In genomic region chr5:56309262-56309826, GRCh38 we compare ENCODE assay signal across 19 cellular contexts.
DNase-seq lines count a peak whose midpoint lies in the region; TF ChIP-seq lines count a peak whose summit lies in the region.
"Had no signal": no experiment of that assay in that cellular context is flagged by ENCODE, and none has a peak within 500 bp of the region (broad histone marks: within the 10 kb centered on the region; RNA-seq: fewer than 3 reads in every experiment).

No MANE protein-coding gene starts in this region.

- H3F3A ChIP-seq in SK-N-SH (replicated peaks; ENCODE audit: insufficient read depth) (peaks cover 9% of the 10 kb centered on the region), smooth muscle cell (ENCODE audit: low read depth) (peaks cover 30% of the 10 kb centered on the region)

- no peak overlapping the region for H3K4me3 Mint-ChIP-seq in activated CD4-positive, alpha-beta T cell treated with anti-CD3 and anti-CD28 coated beads, Interleukin-2, amount 10 ng/mL, durations not matched to agents 7 days and 5 days
- H3K4me3 Mint-ChIP-seq: B cell had no signal

- no peak overlapping the region for H3K27ac Mint-ChIP-seq in activated CD4-positive, alpha-beta T cell treated with anti-CD3 and anti-CD28 coated beads, Interleukin-2, amount 10 ng/mL, durations not matched to agents 7 days and 5 days
- H3K27ac Mint-ChIP-seq: B cell had no signal

- TF ChIP-seq EP300 in SK-N-SH (IDR thresholded peaks at IDR 0.05; ENCODE audit: borderline replicate concordance in 1 of 2, low read depth in 1 of 2, low read length in 1 of 2) = no peak; a peak in 1 of 4 replicates

- H3K9me3 ChIP-seq in SK-N-SH (no peaks in the 10 kb centered on the region), adipocyte (ENCODE audit: control insufficient read depth, low read length) (peaks cover 10% of the 10 kb centered on the region), smooth muscle cell (replicated peaks; ENCODE audit: low read depth) (no peaks in the 10 kb centered on the region)
- H3K9me3 ChIP-seq: SJCRH30 had no signal

- no peaks in the 10 kb centered on the region for H3K27me3 Mint-ChIP-seq in activated CD4-positive, alpha-beta T cell treated with anti-CD3 and anti-CD28 coated beads, Interleukin-2, amount 10 ng/mL, durations not matched to agents 7 days and 5 days
- H3K27me3 Mint-ChIP-seq: B cell; CD4-positive, alpha-beta memory T cell had no signal

- DNase-seq in SK-N-SH = no peak
- DNase-seq in adipocyte (ENCODE audit: low read depth) = peak; percentile 23
- peak; percentile 40 for DNase-seq in iris pigment epithelial cell (ENCODE audit: low read depth)
- DNase-seq in smooth muscle cell (lab: John Stamatoyannopoulos, UW; ENCODE audit: unreplicated experiment) = no peak
- DNase-seq in stimulated activated CD4-positive, alpha-beta T cell treated with anti-CD3 and anti-CD28 coated beads, Interleukin-2, amount 100 ng/mL, for 24 hours = no peak
- DNase-seq in activated CD4-positive, alpha-beta T cell treated with anti-CD3 and anti-CD28 coated beads for 4 hours = no peak
- no peak for DNase-seq in activated CD4-positive, alpha-beta T cell treated with anti-CD3 and anti-CD28 coated beads, Interleukin-2, amount 10 ng/mL, durations not matched to agents 7 days and 5 days
- DNase-seq: CD4-positive, alpha-beta memory T cell; DND-41; GF-D8; GM23248; HCEC 1CT; NCI-H1436; NCI-H2029 treated with DMSO at 0.1 percent for 48 hours; NCI-H2171 treated with DMSO at 0.1 percent for 48 hours; NCI-H774; PC-9; SJCRH30 had no signal

- peak overlapping the region; percentile 70 to 98; a peak in 3 of 4 replicates for H3K27ac ChIP-seq in SK-N-SH (ENCODE audit: low read depth in 2 of 2, low read length in 1 of 2)
- H3K27ac ChIP-seq in smooth muscle cell (ENCODE audit: low read depth) = no peak overlapping the region
- H3K27ac ChIP-seq: GM23248, PC-9, SJCRH30 had no signal

- POLR2A ChIA-PET in SK-N-SH (lab: Yijun Ruan, JAX) = no interaction called here
- POLR2A ChIA-PET in activated CD4-positive, alpha-beta T cell treated with anti-CD3 and anti-CD28 coated beads, Interleukin-2, amount 10 ng/mL, durations not matched to agents 7 days and 5 days (lab: Charles Lee) = no interaction called here

- H3K36me3 Mint-ChIP-seq in activated CD4-positive, alpha-beta T cell treated with anti-CD3 and anti-CD28 coated beads, Interleukin-2, amount 10 ng/mL, durations not matched to agents 7 days and 5 days (ENCODE audit: low read depth) = peaks cover 9% of the 10 kb centered on the region

- H3K79me2 ChIP-seq in SK-N-SH (ENCODE audit: insufficient read depth) = no peaks in the 10 kb centered on the region
- no peaks in the 10 kb centered on the region for H3K79me2 ChIP-seq in smooth muscle cell (ENCODE audit: low read depth)

- H3K4me3 ChIP-seq in SK-N-SH (ENCODE audit: low read depth in 2 of 2, low read length in 1 of 2) (no peak overlapping the region), adipocyte (ENCODE audit: low read length) (no peak overlapping the region), smooth muscle cell (no peak overlapping the region)
- H3K4me3 ChIP-seq: GM23248, PC-9, SJCRH30 had no signal

- CTCF ChIA-PET in SK-N-SH (lab: Yijun Ruan, JAX) = interaction anchor here (2.0 kb wide), 1 partner anchor 39 kb away, joined by 6 read pairs; no protein-coding TSS in a partner anchor
- CTCF ChIA-PET in activated CD4-positive, alpha-beta T cell treated with anti-CD3 and anti-CD28 coated beads, Interleukin-2, amount 10 ng/mL, durations not matched to agents 7 days and 5 days (lab: Charles Lee) = interaction anchor here (1.2 kb wide), 2 partner anchors 9 to 517 kb away, joined by 3 read pairs; no protein-coding TSS in a partner anchor

- 76% methylated on average over 2 of the region's 2 CpGs for WGBS in SK-N-SH (ENCODE audit: low lambda C conversion rate)
- 84% methylated on average over 2 of the region's 2 CpGs for WGBS in smooth muscle cell (ENCODE audit: low lambda C conversion rate)

- H3K9ac ChIP-seq in SK-N-SH (no peak overlapping the region), adipocyte (ENCODE audit: low read length) (no peak overlapping the region), smooth muscle cell (ENCODE audit: low read depth) (no peak overlapping the region)
- H3K9ac ChIP-seq: GM23248 had no signal

- TF ChIP-seq CTCF in SK-N-SH (IDR thresholded peaks at IDR 0.05) (no peak), smooth muscle cell (IDR thresholded peaks at IDR 0.05; ENCODE audit: borderline replicate concordance, insufficient read depth, poor library complexity, severe bottlenecking) (no peak)

- H4K20me1 ChIP-seq in SK-N-SH (ENCODE audit: insufficient read depth) (no peaks in the 10 kb centered on the region), smooth muscle cell (ENCODE audit: low read depth) (no peaks in the 10 kb centered on the region)

- H2AFZ ChIP-seq in SK-N-SH (ENCODE audit: low read depth) (no peak overlapping the region), smooth muscle cell (ENCODE audit: low read depth) (no peak overlapping the region)
- H2AFZ ChIP-seq: GM23248, PC-9 had no signal

- H3K36me3 ChIP-seq in SK-N-SH (replicated peaks in 1 of 2; ENCODE audit: control insufficient read depth in 1 of 2, insufficient read depth in 2 of 2, low read length in 1 of 2) (no peaks in the 10 kb centered on the region), adipocyte (ENCODE audit: control insufficient read depth, insufficient read depth, low read length, severe bottlenecking) (no peaks in the 10 kb centered on the region), smooth muscle cell (ENCODE audit: low read depth) (no peaks in the 10 kb centered on the region)
- H3K36me3 ChIP-seq: SJCRH30 had no signal

- peaks cover 18% of the 10 kb centered on the region for H3K9me3 Mint-ChIP-seq in activated CD4-positive, alpha-beta T cell treated with anti-CD3 and anti-CD28 coated beads, Interleukin-2, amount 10 ng/mL, durations not matched to agents 7 days and 5 days

- H3K4me2 ChIP-seq in SK-N-SH (peak overlapping the region; percentile 33; the same call in 1 of the 2 replicates), smooth muscle cell (peak overlapping the region; percentile 48)
- H3K4me2 ChIP-seq: PC-9 had no signal

- no peak for TF ChIP-seq RAD21 in SK-N-SH (IDR thresholded peaks at IDR 0.05; ENCODE audit: low read length)

- no peaks in the 10 kb centered on the region for H3K9me2 ChIP-seq in SK-N-SH

- peaks cover 2% of the 10 kb centered on the region for H3K4me1 Mint-ChIP-seq in activated CD4-positive, alpha-beta T cell treated with anti-CD3 and anti-CD28 coated beads, Interleukin-2, amount 10 ng/mL, durations not matched to agents 7 days and 5 days

- H3K27me3 ChIP-seq in SK-N-SH (ENCODE audit: insufficient read depth) (no peaks in the 10 kb centered on the region), adipocyte (replicated peaks; ENCODE audit: control insufficient read depth, insufficient read depth, low read length) (peaks cover 13% of the 10 kb centered on the region), smooth muscle cell (ENCODE audit: low read depth) (no peaks in the 10 kb centered on the region)
- H3K27me3 ChIP-seq: SJCRH30 had no signal

- H3K4me1 ChIP-seq in SK-N-SH (ENCODE audit: control insufficient read depth in 1 of 2, insufficient read depth in 2 of 2, low read depth in 1 of 2, low read length in 1 of 2) (peaks cover 9 to 35% of the 10 kb centered on the region in 2 experiments), adipocyte (ENCODE audit: control insufficient read depth, insufficient read depth, low read length) (no peaks in the 10 kb centered on the region), smooth muscle cell (ENCODE audit: low read depth) (peaks cover 11% of the 10 kb centered on the region)
- H3K4me1 ChIP-seq: SJCRH30 had no signal

TF ChIP-seq in SK-N-SH, 30 proteins besides CTCF, POLR2A, EP300 and RAD21 (continues in another document):
- TF ChIP-seq JUND (IDR thresholded peaks at IDR 0.05) (peak; percentile 27; the same call in 1 of the 2 replicates), FOSL2 (IDR thresholded peaks at IDR 0.05; ENCODE audit: borderline replicate concordance, low read depth) (no peak; the same call in 1 of the 2 replicates), RXRA (IDR thresholded peaks at IDR 0.05; ENCODE audit: borderline replicate concordance, low read depth) (no peak), ZBTB33 (IDR thresholded peaks at IDR 0.05; ENCODE audit: borderline replicate concordance, low read depth) (no peak), NFIC (IDR thresholded peaks at IDR 0.05; ENCODE audit: borderline replicate concordance) (no peak), FOXJ3 (CRISPR knock-in tag; IDR thresholded peaks at IDR 0.05) (no peak), MEF2A (IDR thresholded peaks at IDR 0.05; ENCODE audit: borderline replicate concordance, low read depth) (no peak), ELF1 (IDR thresholded peaks at IDR 0.05) (no peak), TCF12 (IDR thresholded peaks at IDR 0.05) (peak; percentile 63; the same call in 1 of the 2 replicates), TEAD4 (IDR thresholded peaks at IDR 0.05; ENCODE audit: borderline replicate concordance, insufficient read depth) (no peak), SMC3 (IDR thresholded peaks at IDR 0.05; ENCODE audit: low read depth, low read length) (no peak), NRF1 (IDR thresholded peaks at IDR 0.05; ENCODE audit: low read depth, low read length) (no peak), PBX3 (IDR thresholded peaks at IDR 0.05) (peak; percentile 78)

Comparison
In these comparisons a context has a peak if more than half of its experiments do, and no peak if none do; other contexts are left out.
1. DNase-seq: peak in adipocyte (single experiment) and iris pigment epithelial cell (single experiment); none in SK-N-SH (single experiment), smooth muscle cell (single experiment), stimulated activated CD4-positive, alpha-beta T cell treated with anti-CD3 and anti-CD28 coated beads, Interleukin-2, amount 100 ng/mL, for 24 hours (0 of 2), activated CD4-positive, alpha-beta T cell treated with anti-CD3 and anti-CD28 coated beads for 4 hours (0 of 2) and activated CD4-positive, alpha-beta T cell treated with anti-CD3 and anti-CD28 coated beads, Interleukin-2, amount 10 ng/mL, durations not matched to agents 7 days and 5 days (single experiment).